In the genomic region with DNA sequence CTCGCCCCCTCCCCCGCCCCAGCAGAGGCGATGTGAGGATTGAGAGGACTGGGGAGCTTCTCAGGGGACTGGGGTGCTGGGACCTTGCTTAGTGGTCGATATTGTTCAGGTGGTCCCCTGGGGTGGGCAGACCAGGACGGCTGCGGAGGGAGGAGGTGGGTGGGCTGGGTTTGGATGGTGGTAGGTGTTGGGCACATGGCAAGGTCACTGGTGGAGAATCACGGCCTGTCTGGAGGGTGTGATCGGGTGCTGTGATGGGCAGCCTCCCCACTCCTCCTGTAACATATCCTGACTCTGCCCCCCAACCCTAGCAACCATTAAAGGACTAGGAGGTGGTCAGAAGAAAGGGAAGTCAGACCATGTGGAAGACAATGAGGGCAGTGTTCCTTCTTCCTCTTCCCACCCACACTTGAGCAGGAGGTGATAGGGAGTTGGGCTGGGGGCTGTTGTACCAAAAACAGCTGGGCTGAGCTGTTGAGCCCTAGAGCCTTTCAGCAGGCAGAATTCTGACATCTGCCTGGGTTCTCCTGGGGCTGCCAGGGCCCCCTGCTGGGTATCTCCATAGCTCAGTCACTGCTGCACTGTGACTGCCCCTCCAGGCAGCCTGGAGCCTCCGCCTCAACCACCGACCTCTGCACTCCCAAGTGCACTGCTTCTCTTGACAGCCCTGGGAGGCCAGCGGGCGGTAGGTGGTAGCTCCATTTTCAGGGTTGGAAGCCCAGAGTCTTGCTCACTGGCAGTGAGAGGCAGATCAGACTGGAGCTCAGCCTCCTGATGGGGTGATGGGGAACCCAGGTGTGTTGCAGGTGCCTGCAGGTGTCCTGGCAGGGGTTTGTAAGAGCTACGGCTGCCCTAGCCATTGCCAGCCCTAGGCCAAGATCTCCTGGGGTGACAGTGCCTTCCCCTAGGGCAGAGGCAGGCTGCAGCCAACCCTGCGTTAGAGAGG, we compare ENCODE assay signal across 12 cellular contexts.
A peak's percentile ranks its signal among the peaks of the same experiment; 100 is the strongest.
DNase-seq lines count a peak whose midpoint lies in the region; ATAC-seq and TF ChIP-seq lines count a peak whose summit lies in the region.
"Had no signal": no experiment of that assay in that cellular context is flagged by ENCODE, and none has a peak within 500 bp of the region (broad histone marks: within the 10 kb centered on the region; RNA-seq: fewer than 3 reads in every experiment).

No MANE protein-coding gene starts in this region.

- H2AFZ ChIP-seq in OCI-LY3 (ENCODE audit: low read depth, low read length): no peak overlapping the region

- peak overlapping the region in 7 of 11 experiments; percentile 19 to 98 (median 86); a peak in 12 of 22 replicates for H3K4me2 ChIP-seq in BLaER1 treated with 17β-estradiol and CSF1 and Interleukin-3, amounts not matched to agents 10 nM and 100 nM
- H3K4me2 ChIP-seq in OCI-LY3 (ENCODE audit: low read length): no peak overlapping the region

- no peak for DNase-seq in GM06990 (ENCODE audit: extremely low read depth, insufficient read length)
- DNase-seq in kidney glomerular epithelial cell (lab: John Stamatoyannopoulos, UW): no peak
- DNase-seq in nephron progenitor cell: no peak
- DNase-seq: dermis blood vessel endothelial cell, DMS153 had no signal

- no peaks in the 10 kb centered on the region for H3K9me3 Mint-ChIP-seq in nephron progenitor cell
- H3K9me3 Mint-ChIP-seq: T-helper 2 cell treated with Interferon-gamma antibody and Interleukin-4, amounts not matched to agents 5 μg/mL and 100 μg/mL, for 36 hours had no signal

- H3K9ac ChIP-seq in BLaER1 treated with 17β-estradiol and CSF1 and Interleukin-3, amounts not matched to agents 10 nM and 100 nM: peak overlapping the region in 2 of 11 experiments; percentile 35 to 39; a peak in 2 of 22 replicates
- no peak overlapping the region for H3K9ac ChIP-seq in OCI-LY3 (ENCODE audit: low read length)

- no peak overlapping the region for H3K27ac Mint-ChIP-seq in nephron progenitor cell
- H3K27ac Mint-ChIP-seq: T-helper 2 cell treated with Interferon-gamma antibody and Interleukin-4, amounts not matched to agents 5 μg/mL and 100 μg/mL, for 36 hours had no signal

- H3K4me3 ChIP-seq in BLaER1 treated with 17β-estradiol and CSF1 and Interleukin-3, amounts not matched to agents 10 nM and 100 nM: no peak overlapping the region
- H3K4me3 ChIP-seq in GM06990 (replicated peaks; ENCODE audit: low read depth, low read length) (no peak overlapping the region), OCI-LY3 (ENCODE audit: low read length) (no peak overlapping the region)

- H3K9me3 ChIP-seq in BLaER1 treated with 17β-estradiol and CSF1 and Interleukin-3, amounts not matched to agents 10 nM and 100 nM (replicated peaks in 1 of 11): no peaks in the 10 kb centered on the region
- H3K9me3 ChIP-seq in OCI-LY3 (ENCODE audit: insufficient read depth, low read length): no peaks in the 10 kb centered on the region
- H3K9me3 ChIP-seq: neutrophil had no signal

- peaks cover 13 to 32% (median 14%) of the 10 kb centered on the region in 11 experiments; a peak in 17 of 22 replicates for H3K36me3 ChIP-seq in BLaER1 treated with 17β-estradiol and CSF1 and Interleukin-3, amounts not matched to agents 10 nM and 100 nM
- peaks cover 4% of the 10 kb centered on the region for H3K36me3 ChIP-seq in GM06990 (ENCODE audit: control insufficient read depth, insufficient read depth, low read length)
- peaks cover 4% of the 10 kb centered on the region for H3K36me3 ChIP-seq in OCI-LY3 (replicated peaks; ENCODE audit: low read depth, low read length)
- H3K36me3 ChIP-seq: neutrophil had no signal

- H3K27me3 Mint-ChIP-seq in nephron progenitor cell (ENCODE audit: low read depth, poor library complexity): peaks cover 8% of the 10 kb centered on the region

- no peak overlapping the region for H3K4me3 Mint-ChIP-seq in nephron progenitor cell
- H3K4me3 Mint-ChIP-seq: T-helper 2 cell treated with Interferon-gamma antibody and Interleukin-4, amounts not matched to agents 5 μg/mL and 100 μg/mL, for 36 hours had no signal

- H3K79me2 ChIP-seq in OCI-LY3 (ENCODE audit: low read length): no peaks in the 10 kb centered on the region

- H3K4me1 Mint-ChIP-seq in nephron progenitor cell: peaks cover 61% of the 10 kb centered on the region

- no peaks in the 10 kb centered on the region; a peak in 1 of 22 replicates for H4K20me1 ChIP-seq in BLaER1 treated with 17β-estradiol and CSF1 and Interleukin-3, amounts not matched to agents 10 nM and 100 nM
- H4K20me1 ChIP-seq in OCI-LY3 (ENCODE audit: insufficient read depth, low read length): no peaks in the 10 kb centered on the region

- peaks cover 22 to 99% (median 53%) of the 10 kb centered on the region in 10 experiments; a peak in 19 of 20 replicates for H3K4me1 ChIP-seq in BLaER1 treated with 17β-estradiol and CSF1 and Interleukin-3, amounts not matched to agents 10 nM and 100 nM
- peaks cover 2% of the 10 kb centered on the region for H3K4me1 ChIP-seq in OCI-LY3 (ENCODE audit: low read length)

- H3K36me3 Mint-ChIP-seq in nephron progenitor cell (ENCODE audit: low read depth): peaks cover 23% of the 10 kb centered on the region

- no peaks in the 10 kb centered on the region for H3K27me3 ChIP-seq in BLaER1 treated with 17β-estradiol and CSF1 and Interleukin-3, amounts not matched to agents 10 nM and 100 nM
- H3K27me3 ChIP-seq in GM06990 (replicated peaks; ENCODE audit: control insufficient read depth, insufficient read depth, low read length) (no peaks in the 10 kb centered on the region), OCI-LY3 (ENCODE audit: low read depth, low read length) (no peaks in the 10 kb centered on the region), layer of hippocampus (ENCODE audit: control insufficient read depth, insufficient read depth, low read length) (no peaks in the 10 kb centered on the region)

- ATAC-seq in GM18868 (IDR thresholded peaks at IDR 0.05; ENCODE audit: unreplicated experiment): no peak
- no peak for ATAC-seq in GM21381 (IDR thresholded peaks at IDR 0.05; ENCODE audit: unreplicated experiment)

- peak; percentile 7 for TF ChIP-seq CTCF in GM06990 (IDR thresholded peaks at IDR 0.05; ENCODE audit: insufficient read depth, low read length, poor library complexity, severe bottlenecking)
- TF ChIP-seq CTCF in OCI-LY3 (IDR thresholded peaks at IDR 0.05; ENCODE audit: low read depth, low read length): peak; percentile 13; the same call in 1 of the 2 replicates
- no peak for TF ChIP-seq CTCF in nephron progenitor cell (IDR thresholded peaks at IDR 0.05)

- H3K27ac ChIP-seq in BLaER1 treated with 17β-estradiol and CSF1 and Interleukin-3, amounts not matched to agents 10 nM and 100 nM: peak overlapping the region in 6 of 11 experiments; percentile 11 to 90 (median 40); a peak in 10 of 22 replicates
- no peak overlapping the region for H3K27ac ChIP-seq in OCI-LY3 (ENCODE audit: low read length)
- H3K27ac ChIP-seq in layer of hippocampus (ENCODE audit: low read depth, low read length): peak overlapping the region; percentile 35
- H3K27ac ChIP-seq: neutrophil had no signal
